Comparison of ENCODE assay signal across 11 cellular contexts in genomic region chr2:715847-716573, GRCh38. TPM values are rescaled to one million over a fixed set of nuclear protein-coding genes. Genes with fewer than 3 reads are reported as not detected.
DNase-seq lines count a peak whose midpoint lies in the region; TF ChIP-seq lines count a peak whose summit lies in the region.
"Had no signal": no experiment of that assay in that cellular context is flagged by ENCODE, and none has a peak within 500 bp of the region (broad histone marks: within the 10 kb centered on the region; RNA-seq: fewer than 3 reads in every experiment).

No MANE protein-coding gene starts in this region.

- DNase-seq in NCI-H1092 treated with DMSO at 0.1 percent for 48 hours (lab: John Stamatoyannopoulos, UW) (peak; percentile 0), NCI-H1092 (lab: John Stamatoyannopoulos, UW) (no peak), NCI-H460 (ENCODE audit: extremely low read depth, low read depth) (peak; percentile 3), endothelial cell (ENCODE audit: low spot score) (no peak), progenitor cell of endocrine pancreas (ENCODE audit: low spot score, unreplicated experiment) (no peak), NOMO-1 (lab: John Stamatoyannopoulos, UW; ENCODE audit: unreplicated experiment in 2 of 2) (no peak), NCI-H1694 treated with DMSO at 0.1 percent for 48 hours (lab: John Stamatoyannopoulos, UW) (no peak)
- no peak for DNase-seq in activated naive CD4-positive, alpha-beta T cell treated with anti-CD3 and anti-CD28 coated beads, Interleukin-2, amount 50 U/mL, for 16 hours
- DNase-seq: AML-193, ovary had no signal

- H3K36me3 Mint-ChIP-seq in endothelial cell (ENCODE audit: low read depth, unreplicated experiment) (no peaks in the 10 kb centered on the region), progenitor cell of endocrine pancreas (ENCODE audit: insufficient read depth) (no peaks in the 10 kb centered on the region)

- no peak overlapping the region for H3K4me3 Mint-ChIP-seq in endothelial cell (ENCODE audit: unreplicated experiment)
- no peak overlapping the region for H3K4me3 Mint-ChIP-seq in progenitor cell of endocrine pancreas (ENCODE audit: low read depth)
- H3K4me3 Mint-ChIP-seq: T-helper 2 cell treated with Interferon-gamma antibody and Interleukin-4, amounts not matched to agents 5 μg/mL and 100 μg/mL, for 36 hours had no signal

- H3K4me1 Mint-ChIP-seq in endothelial cell (ENCODE audit: unreplicated experiment) (peaks cover 5% of the 10 kb centered on the region), progenitor cell of endocrine pancreas (ENCODE audit: low read depth) (no peaks in the 10 kb centered on the region)

- peak; percentile 31 for TF ChIP-seq CTCF in endothelial cell (IDR thresholded peaks at IDR 0.05; ENCODE audit: unreplicated experiment)
- peak; percentile 63 for TF ChIP-seq CTCF in progenitor cell of endocrine pancreas (IDR thresholded peaks at IDR 0.05; ENCODE audit: unreplicated experiment)

- H3K9me3 Mint-ChIP-seq in endothelial cell (ENCODE audit: unreplicated experiment) = no peaks in the 10 kb centered on the region
- H3K9me3 Mint-ChIP-seq in progenitor cell of endocrine pancreas (ENCODE audit: low read depth) = no peaks in the 10 kb centered on the region
- H3K9me3 Mint-ChIP-seq: T-helper 2 cell treated with Interferon-gamma antibody and Interleukin-4, amounts not matched to agents 5 μg/mL and 100 μg/mL, for 36 hours had no signal

- H3K27ac Mint-ChIP-seq in endothelial cell (ENCODE audit: unreplicated experiment) = no peak overlapping the region
- no peak overlapping the region for H3K27ac Mint-ChIP-seq in progenitor cell of endocrine pancreas
- H3K27ac Mint-ChIP-seq: T-helper 2 cell treated with Interferon-gamma antibody and Interleukin-4, amounts not matched to agents 5 μg/mL and 100 μg/mL, for 36 hours had no signal

- H3K27me3 Mint-ChIP-seq in endothelial cell (ENCODE audit: unreplicated experiment) (peaks cover 4% of the 10 kb centered on the region), progenitor cell of endocrine pancreas (peaks cover 23% of the 10 kb centered on the region)

RNA-seq across cellular contexts. Expression of gene TMEM18, which starts 38.8 kb away (rescaled TPM):
- 28.6 and 40.3 TPM in 2 replicates for total RNA-seq in NCI-H460 (2014; rRNA removed; shearing (Covaris generic))
- polyA plus RNA-seq in NCI-H460 (2014; cell fraction: nucleus; rRNA removed) = 35.6 and 37.7 TPM in 2 replicates
- total RNA-seq in endothelial cell (ENCODE audit: unreplicated experiment) (26.3 TPM), progenitor cell of endocrine pancreas (19.3 and 24.8 TPM in 2 replicates)

Comparison
In these comparisons a context has a peak if more than half of its experiments do, and no peak if none do; other contexts are left out.
1. DNase-seq: peak in NCI-H1092 treated with DMSO at 0.1 percent for 48 hours (single experiment) and NCI-H460 (single experiment); none in NCI-H1092 (single experiment), endothelial cell (single experiment), progenitor cell of endocrine pancreas (single experiment), NOMO-1 (0 of 2), activated naive CD4-positive, alpha-beta T cell treated with anti-CD3 and anti-CD28 coated beads, Interleukin-2, amount 50 U/mL, for 16 hours (single experiment) and NCI-H1694 treated with DMSO at 0.1 percent for 48 hours (single experiment).